Comparison of ENCODE assay signal across 11 cellular contexts in genomic region chr3:183455064-183455463, GRCh38. TPM values are rescaled to one million over a fixed set of nuclear protein-coding genes. Genes with fewer than 3 reads are reported as not detected.
A peak's percentile ranks its signal among the peaks of the same experiment; 100 is the strongest.
DNase-seq lines count a peak whose midpoint lies in the region; ATAC-seq and TF ChIP-seq lines count a peak whose summit lies in the region.
"Had no signal": no experiment of that assay in that cellular context is flagged by ENCODE, and none has a peak within 500 bp of the region (broad histone marks: within the 10 kb centered on the region; RNA-seq: fewer than 3 reads in every experiment).

No MANE protein-coding gene starts in this region.

- no peaks in the 10 kb centered on the region for H3K9me3 Mint-ChIP-seq in MCF 10A (ENCODE audit: unreplicated experiment)
- no peaks in the 10 kb centered on the region for H3K9me3 Mint-ChIP-seq in T-cell

- POLR2A ChIA-PET in MCF 10A (lab: Yijun Ruan, JAX) (interaction anchor here (1.3 kb wide), 1 partner anchor 10 kb away, joined by 7 read pairs; no protein-coding TSS in a partner anchor), T-cell (lab: Charles Lee) (interaction anchor here (0.6 kb wide), 3 partner anchors 249 to 389 kb away, joined by 3 to 4 read pairs (median 4); no protein-coding TSS in a partner anchor)

- no peak overlapping the region for H3K4me3 ChIP-seq in mammary epithelial cell (replicated peaks in 1 of 3; ENCODE audit: insufficient read depth in 1 of 3, low read depth in 2 of 3, low read length in 3 of 3)
- H3K4me3 ChIP-seq: thoracic aorta had no signal

- H3K36me3 ChIP-seq in mammary epithelial cell (ENCODE audit: insufficient read depth, low read length), result no peaks in the 10 kb centered on the region
- H3K36me3 ChIP-seq: thoracic aorta had no signal

- no peak overlapping the region for H2AFZ ChIP-seq in mammary epithelial cell (ENCODE audit: low read depth, low read length)

- peak overlapping the region; percentile 34 for H3K4me2 ChIP-seq in mammary epithelial cell (ENCODE audit: insufficient read depth, low read depth, low read length)

- intact Hi-C loops in mammary epithelial cell (cut with micrococcal nuclease) (no loop called here), MCF 10A (cut with micrococcal nuclease) (no loop called here)

- no TSS peak for BruUV-seq in mammary epithelial cell (replicated peaks; lab: Mats Ljungman, UMichigan)
- no TSS peak for BruUV-seq in MCF 10A (replicated peaks; lab: Mats Ljungman, UMichigan)

- CTCF ChIA-PET in mammary epithelial cell (lab: Charles Lee; ENCODE audit: low non-redundant PET), result interaction anchor here (0.6 to 0.7 kb wide), 2 partner anchors 25 to 73 kb away, joined by 4 to 6 read pairs; no protein-coding TSS in a partner anchor
- CTCF ChIA-PET in MCF 10A (lab: Yijun Ruan, JAX), result interaction anchor here (0.5 to 0.7 kb wide), 2 partner anchors 23 to 423 kb away, joined by 3 to 4 read pairs; no protein-coding TSS in a partner anchor
- CTCF ChIA-PET in T-cell (lab: Charles Lee), result no interaction called here

- H3K4me1 Mint-ChIP-seq in MCF 10A (ENCODE audit: insufficient read depth, unreplicated experiment) (peaks cover 9% of the 10 kb centered on the region), T-cell (no peaks in the 10 kb centered on the region)

- H3K36me3 Mint-ChIP-seq in MCF 10A (ENCODE audit: insufficient read depth, unreplicated experiment) (peaks cover 14% of the 10 kb centered on the region), T-cell (peaks cover 24% of the 10 kb centered on the region)

- H3K4me3 Mint-ChIP-seq in MCF 10A (ENCODE audit: unreplicated experiment) (no peak overlapping the region), T-cell (no peak overlapping the region)

- 30% methylated on average over 4 of the region's 4 CpGs for WGBS in mammary epithelial cell (ENCODE audit: low coverage, missing lambda C conversion rate)

- TF ChIP-seq CTCF in mammary epithelial cell (conservative IDR thresholded peaks at IDR 0.05 in 1 of 2, IDR thresholded peaks at IDR 0.05 in 1 of 2; ENCODE audit: extremely low read depth in 1 of 2, insufficient read depth in 1 of 2, low read depth in 1 of 2, low read length in 2 of 2), result no peak
- no peak for TF ChIP-seq CTCF in MCF 10A (IDR thresholded peaks at IDR 0.05; ENCODE audit: unreplicated experiment)

- no peak overlapping the region for H3K27ac ChIP-seq in mammary epithelial cell (ENCODE audit: insufficient read depth, low read depth, low read length)
- H3K27ac ChIP-seq: thoracic aorta had no signal

- dilution Hi-C loops in mammary epithelial cell (cut with HindIII; ENCODE audit: low sequenced_read_pairs), result no loop called here

- H3K4me1 ChIP-seq in mammary epithelial cell (ENCODE audit: insufficient read depth, low read length), result peaks cover 14% of the 10 kb centered on the region

- H3K27me3 Mint-ChIP-seq in MCF 10A (ENCODE audit: insufficient read depth, unreplicated experiment), result no peaks in the 10 kb centered on the region
- no peaks in the 10 kb centered on the region for H3K27me3 Mint-ChIP-seq in T-cell

- ATAC-seq in GM21717 (IDR thresholded peaks at IDR 0.05; ENCODE audit: unreplicated experiment) (no peak), GM19351 (IDR thresholded peaks at IDR 0.05; ENCODE audit: unreplicated experiment) (no peak), T-cell (replicated peaks in 1 of 4) (no peak)

- no peaks in the 10 kb centered on the region for H3K27me3 ChIP-seq in mammary epithelial cell (ENCODE audit: insufficient read depth, low read length)

- peak; percentile 86 for DNase-seq in mammary epithelial cell
- DNase-seq in MCF 10A (ENCODE audit: unreplicated experiment), result no peak
- peak; percentile 73 for DNase-seq in dermis blood vessel endothelial cell
- DNase-seq in midbrain (lab: John Stamatoyannopoulos, UW), result peak; percentile 77
- DNase-seq in SW 1271 (lab: John Stamatoyannopoulos, UW), result no peak
- no peak for DNase-seq in T-cell
- DNase-seq: NCI-H446 treated with DMSO at 0.1 percent for 48 hours had no signal

- no peaks in the 10 kb centered on the region for H3K79me2 ChIP-seq in mammary epithelial cell (ENCODE audit: insufficient read depth, low read length)

- H3K27ac Mint-ChIP-seq in MCF 10A (ENCODE audit: low read depth, unreplicated experiment) (no peak overlapping the region), T-cell (no peak overlapping the region)

- no peaks in the 10 kb centered on the region for H3K9me3 ChIP-seq in mammary epithelial cell (replicated peaks; ENCODE audit: insufficient read depth, low read length)
- H3K9me3 ChIP-seq: thoracic aorta had no signal

- no peak overlapping the region for H3K9ac ChIP-seq in mammary epithelial cell (ENCODE audit: insufficient read depth, low read length)

- in situ Hi-C loops in mammary epithelial cell (cut with MboI; ENCODE audit: low sequenced_read_pairs in 2 of 2), result no loop called here

- H4K20me1 ChIP-seq in mammary epithelial cell (ENCODE audit: insufficient read depth, low read length), result no peaks in the 10 kb centered on the region

RNA-seq across cellular contexts. Expression of gene MCF2L2, which starts 26.6 kb away (rescaled TPM):
- total RNA-seq in mammary epithelial cell, result 1 to 10 TPM; 2.0 to 2.7 TPM
- polyA plus RNA-seq in mammary epithelial cell, result 0.26 TPM
- not detected for polyA minus RNA-seq in mammary epithelial cell
- total RNA-seq in MCF 10A (2022), result 2.6 and 3.4 TPM in 2 replicates
- 0.34 and 0.84 TPM in 2 replicates for total RNA-seq in dermis blood vessel endothelial cell
- total RNA-seq in T-cell, result 1 to 10 TPM; 4.8 to 8.1 (median 5.9) TPM
- total RNA-seq: A673 had no signal

Comparison
In these comparisons a context has a peak if more than half of its experiments do, and no peak if none do; other contexts are left out.
1. DNase-seq: peak in mammary epithelial cell (single experiment), dermis blood vessel endothelial cell (single experiment) and midbrain (single experiment); none in MCF 10A (single experiment), SW 1271 (0 of 2) and T-cell (0 of 34).
2. CTCF ChIA-PET loops: an anchor here in mammary epithelial cell (0.6 to 0.7 kb wide) and MCF 10A (0.5 to 0.7 kb wide); none called in T-cell.